Comparison of ENCODE assay signal across 1 cellular context in the genomic region with DNA sequence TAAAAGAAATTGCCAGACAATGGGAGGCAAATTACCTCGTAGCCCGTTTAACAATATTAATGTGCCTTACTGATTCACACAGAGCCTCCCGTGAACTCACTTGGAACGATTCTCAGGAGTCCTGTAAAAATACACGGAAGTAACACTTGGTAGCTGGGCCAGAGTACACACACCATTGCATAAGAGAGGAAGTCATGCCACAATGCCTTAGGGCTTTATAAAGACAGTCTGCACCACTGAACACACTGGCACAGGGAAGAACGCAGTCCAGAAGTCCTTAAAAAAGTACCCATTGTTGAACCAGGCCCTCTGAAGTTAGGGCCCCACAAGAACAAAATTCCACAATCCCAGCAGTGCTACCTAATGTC.
A peak's percentile ranks its signal among the peaks of the same experiment; 100 is the strongest.
TF ChIP-seq lines count a peak whose summit lies in the region.

No MANE protein-coding gene starts in this region.

TF ChIP-seq in GM12878, 131 proteins besides CTCF, POLR2A, EP300 and RAD21 (continued from another document and continues in another):
- TF ChIP-seq MEF2B (IDR thresholded peaks at IDR 0.05; ENCODE audit: partially characterized antibody, poor library complexity, severe bottlenecking) (peak; percentile 86), RUNX3 (IDR thresholded peaks at IDR 0.05; ENCODE audit: low read length) (no peak), CBFB (IDR thresholded peaks at IDR 0.05; ENCODE audit: low read depth) (no peak), SPI1 (IDR thresholded peaks at IDR 0.05; ENCODE audit: borderline replicate concordance, insufficient read depth, low read depth, low read length) (peak; percentile 84), IKZF2 (IDR thresholded peaks at IDR 0.05) (peak; percentile 68 to 71), HDAC2 (IDR thresholded peaks at IDR 0.05) (no peak), CHD4 (IDR thresholded peaks at IDR 0.05) (no peak), ZBTB4 (CRISPR knock-in tag; IDR thresholded peaks at IDR 0.05) (no peak), SMAD1 (IDR thresholded peaks at IDR 0.05; ENCODE audit: low read depth, partially characterized antibody) (peak; percentile 31), FOXK2 (IDR thresholded peaks at IDR 0.05) (no peak), CREB1 (IDR thresholded peaks at IDR 0.05; ENCODE audit: low read depth) (no peak), REST (IDR thresholded peaks at IDR 0.05; ENCODE audit: low read depth, low read length) (no peak), NFXL1 (IDR thresholded peaks at IDR 0.05; ENCODE audit: borderline replicate concordance) (no peak), IRF4 (IDR thresholded peaks at IDR 0.05; ENCODE audit: low read depth, low read length) (no peak), ATF7 (IDR thresholded peaks at IDR 0.05; ENCODE audit: low read depth) (peak; percentile 43; the same call in 1 of the 2 replicates), SMARCA5 (IDR thresholded peaks at IDR 0.05) (no peak), ZSCAN29 (IDR thresholded peaks at IDR 0.05) (no peak), YBX1 (IDR thresholded peaks at IDR 0.05) (no peak), ATF3 (IDR thresholded peaks at IDR 0.05; ENCODE audit: borderline replicate concordance, extremely low read depth, low read depth, low read length) (no peak), HCFC1 (IDR thresholded peaks at IDR 0.05; ENCODE audit: low read length) (no peak), MEF2A (IDR thresholded peaks at IDR 0.05; ENCODE audit: insufficient read depth, low read depth, low read length) (no peak), ZZZ3 (IDR thresholded peaks at IDR 0.05; ENCODE audit: control insufficient read depth, insufficient read length, low read depth) (no peak), RCOR1 (conservative IDR thresholded peaks at IDR 0.05; ENCODE audit: low read depth, low read length) (no peak), PAX5 (IDR thresholded peaks at IDR 0.05; ENCODE audit: borderline replicate concordance, low read depth, low read length) (peak; percentile 17; the same call in 1 of the 2 replicates), TARDBP (IDR thresholded peaks at IDR 0.05; ENCODE audit: borderline replicate concordance) (no peak), TAF1 (IDR thresholded peaks at IDR 0.05; ENCODE audit: borderline replicate concordance, low read depth, low read length) (no peak), EED (IDR thresholded peaks at IDR 0.05; ENCODE audit: low read depth) (no peak), ZNF24 (IDR thresholded peaks at IDR 0.05) (no peak), KDM1A (IDR thresholded peaks at IDR 0.05; ENCODE audit: borderline replicate concordance) (no peak), POU2F2 (IDR thresholded peaks at IDR 0.05; ENCODE audit: borderline replicate concordance, low read depth, low read length) (no peak), MXI1 (IDR thresholded peaks at IDR 0.05; ENCODE audit: low read depth, low read length) (no peak), E2F8 (IDR thresholded peaks at IDR 0.05; ENCODE audit: low read depth, partially characterized antibody) (no peak), FOS (IDR thresholded peaks at IDR 0.05; ENCODE audit: borderline replicate concordance, extremely low read depth, insufficient read length) (no peak)
- TF ChIP-seq, protein P1, sequence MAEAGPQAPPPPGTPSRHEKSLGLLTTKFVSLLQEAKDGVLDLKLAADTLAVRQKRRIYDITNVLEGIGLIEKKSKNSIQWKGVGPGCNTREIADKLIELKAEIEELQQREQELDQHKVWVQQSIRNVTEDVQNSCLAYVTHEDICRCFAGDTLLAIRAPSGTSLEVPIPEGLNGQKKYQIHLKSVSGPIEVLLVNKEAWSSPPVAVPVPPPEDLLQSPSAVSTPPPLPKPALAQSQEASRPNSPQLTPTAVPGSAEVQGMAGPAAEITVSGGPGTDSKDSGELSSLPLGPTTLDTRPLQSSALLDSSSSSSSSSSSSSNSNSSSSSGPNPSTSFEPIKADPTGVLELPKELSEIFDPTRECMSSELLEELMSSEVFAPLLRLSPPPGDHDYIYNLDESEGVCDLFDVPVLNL (IDR thresholded peaks at IDR 0.05; ENCODE audit: low read depth, low read length), result no peak
- TF ChIP-seq, protein P2, sequence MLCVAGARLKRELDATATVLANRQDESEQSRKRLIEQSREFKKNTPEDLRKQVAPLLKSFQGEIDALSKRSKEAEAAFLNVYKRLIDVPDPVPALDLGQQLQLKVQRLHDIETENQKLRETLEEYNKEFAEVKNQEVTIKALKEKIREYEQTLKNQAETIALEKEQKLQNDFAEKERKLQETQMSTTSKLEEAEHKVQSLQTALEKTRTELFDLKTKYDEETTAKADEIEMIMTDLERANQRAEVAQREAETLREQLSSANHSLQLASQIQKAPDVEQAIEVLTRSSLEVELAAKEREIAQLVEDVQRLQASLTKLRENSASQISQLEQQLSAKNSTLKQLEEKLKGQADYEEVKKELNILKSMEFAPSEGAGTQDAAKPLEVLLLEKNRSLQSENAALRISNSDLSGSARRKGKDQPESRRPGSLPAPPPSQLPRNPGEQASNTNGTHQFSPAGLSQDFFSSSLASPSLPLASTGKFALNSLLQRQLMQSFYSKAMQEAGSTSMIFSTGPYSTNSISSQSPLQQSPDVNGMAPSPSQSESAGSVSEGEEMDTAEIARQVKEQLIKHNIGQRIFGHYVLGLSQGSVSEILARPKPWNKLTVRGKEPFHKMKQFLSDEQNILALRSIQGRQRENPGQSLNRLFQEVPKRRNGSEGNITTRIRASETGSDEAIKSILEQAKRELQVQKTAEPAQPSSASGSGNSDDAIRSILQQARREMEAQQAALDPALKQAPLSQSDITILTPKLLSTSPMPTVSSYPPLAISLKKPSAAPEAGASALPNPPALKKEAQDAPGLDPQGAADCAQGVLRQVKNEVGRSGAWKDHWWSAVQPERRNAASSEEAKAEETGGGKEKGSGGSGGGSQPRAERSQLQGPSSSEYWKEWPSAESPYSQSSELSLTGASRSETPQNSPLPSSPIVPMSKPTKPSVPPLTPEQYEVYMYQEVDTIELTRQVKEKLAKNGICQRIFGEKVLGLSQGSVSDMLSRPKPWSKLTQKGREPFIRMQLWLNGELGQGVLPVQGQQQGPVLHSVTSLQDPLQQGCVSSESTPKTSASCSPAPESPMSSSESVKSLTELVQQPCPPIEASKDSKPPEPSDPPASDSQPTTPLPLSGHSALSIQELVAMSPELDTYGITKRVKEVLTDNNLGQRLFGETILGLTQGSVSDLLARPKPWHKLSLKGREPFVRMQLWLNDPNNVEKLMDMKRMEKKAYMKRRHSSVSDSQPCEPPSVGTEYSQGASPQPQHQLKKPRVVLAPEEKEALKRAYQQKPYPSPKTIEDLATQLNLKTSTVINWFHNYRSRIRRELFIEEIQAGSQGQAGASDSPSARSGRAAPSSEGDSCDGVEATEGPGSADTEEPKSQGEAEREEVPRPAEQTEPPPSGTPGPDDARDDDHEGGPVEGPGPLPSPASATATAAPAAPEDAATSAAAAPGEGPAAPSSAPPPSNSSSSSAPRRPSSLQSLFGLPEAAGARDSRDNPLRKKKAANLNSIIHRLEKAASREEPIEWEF (IDR thresholded peaks at IDR 0.05; ENCODE audit: insufficient replicate concordance, low read depth, low read length), result no peak
- TF ChIP-seq, protein P3, sequence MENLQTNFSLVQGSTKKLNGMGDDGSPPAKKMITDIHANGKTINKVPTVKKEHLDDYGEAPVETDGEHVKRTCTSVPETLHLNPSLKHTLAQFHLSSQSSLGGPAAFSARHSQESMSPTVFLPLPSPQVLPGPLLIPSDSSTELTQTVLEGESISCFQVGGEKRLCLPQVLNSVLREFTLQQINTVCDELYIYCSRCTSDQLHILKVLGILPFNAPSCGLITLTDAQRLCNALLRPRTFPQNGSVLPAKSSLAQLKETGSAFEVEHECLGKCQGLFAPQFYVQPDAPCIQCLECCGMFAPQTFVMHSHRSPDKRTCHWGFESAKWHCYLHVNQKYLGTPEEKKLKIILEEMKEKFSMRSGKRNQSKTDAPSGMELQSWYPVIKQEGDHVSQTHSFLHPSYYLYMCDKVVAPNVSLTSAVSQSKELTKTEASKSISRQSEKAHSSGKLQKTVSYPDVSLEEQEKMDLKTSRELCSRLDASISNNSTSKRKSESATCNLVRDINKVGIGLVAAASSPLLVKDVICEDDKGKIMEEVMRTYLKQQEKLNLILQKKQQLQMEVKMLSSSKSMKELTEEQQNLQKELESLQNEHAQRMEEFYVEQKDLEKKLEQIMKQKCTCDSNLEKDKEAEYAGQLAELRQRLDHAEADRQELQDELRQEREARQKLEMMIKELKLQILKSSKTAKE (IDR thresholded peaks at IDR 0.05; ENCODE audit: low read depth, poor library complexity, severe bottlenecking), result no peak
- TF ChIP-seq, protein P4, sequence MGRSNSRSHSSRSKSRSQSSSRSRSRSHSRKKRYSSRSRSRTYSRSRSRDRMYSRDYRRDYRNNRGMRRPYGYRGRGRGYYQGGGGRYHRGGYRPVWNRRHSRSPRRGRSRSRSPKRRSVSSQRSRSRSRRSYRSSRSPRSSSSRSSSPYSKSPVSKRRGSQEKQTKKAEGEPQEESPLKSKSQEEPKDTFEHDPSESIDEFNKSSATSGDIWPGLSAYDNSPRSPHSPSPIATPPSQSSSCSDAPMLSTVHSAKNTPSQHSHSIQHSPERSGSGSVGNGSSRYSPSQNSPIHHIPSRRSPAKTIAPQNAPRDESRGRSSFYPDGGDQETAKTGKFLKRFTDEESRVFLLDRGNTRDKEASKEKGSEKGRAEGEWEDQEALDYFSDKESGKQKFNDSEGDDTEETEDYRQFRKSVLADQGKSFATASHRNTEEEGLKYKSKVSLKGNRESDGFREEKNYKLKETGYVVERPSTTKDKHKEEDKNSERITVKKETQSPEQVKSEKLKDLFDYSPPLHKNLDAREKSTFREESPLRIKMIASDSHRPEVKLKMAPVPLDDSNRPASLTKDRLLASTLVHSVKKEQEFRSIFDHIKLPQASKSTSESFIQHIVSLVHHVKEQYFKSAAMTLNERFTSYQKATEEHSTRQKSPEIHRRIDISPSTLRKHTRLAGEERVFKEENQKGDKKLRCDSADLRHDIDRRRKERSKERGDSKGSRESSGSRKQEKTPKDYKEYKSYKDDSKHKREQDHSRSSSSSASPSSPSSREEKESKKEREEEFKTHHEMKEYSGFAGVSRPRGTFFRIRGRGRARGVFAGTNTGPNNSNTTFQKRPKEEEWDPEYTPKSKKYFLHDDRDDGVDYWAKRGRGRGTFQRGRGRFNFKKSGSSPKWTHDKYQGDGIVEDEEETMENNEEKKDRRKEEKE (IDR thresholded peaks at IDR 0.05), result no peak
